10 cellular contexts compared by ENCODE assay signal in the genomic region with DNA sequence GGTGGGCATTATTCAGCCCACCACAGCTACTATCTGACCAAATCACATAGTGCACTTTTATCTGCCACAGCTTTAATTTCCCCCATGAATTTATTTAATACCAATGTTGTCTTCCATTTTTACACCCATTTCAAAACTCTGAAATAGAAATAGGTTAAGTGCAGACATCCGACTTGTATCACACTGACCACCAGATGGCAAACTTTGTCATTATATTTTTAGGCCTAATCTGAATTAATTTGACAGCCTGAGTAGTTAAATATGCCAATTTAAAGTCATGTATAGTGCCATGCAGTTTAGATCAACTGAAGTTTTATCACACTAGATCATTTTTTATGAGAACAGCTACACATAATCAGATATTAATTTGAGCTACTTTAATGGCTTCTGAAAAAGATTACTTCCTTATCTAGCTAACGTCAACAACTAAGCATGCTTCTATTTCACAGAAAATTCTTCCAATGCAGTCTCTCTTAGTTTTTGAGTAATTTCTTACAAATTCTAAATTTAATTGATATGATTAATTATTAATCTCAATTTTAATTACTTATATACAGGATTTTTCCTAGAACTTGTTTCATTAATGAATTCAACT.
DNase-seq lines count a peak whose midpoint lies in the region; ATAC-seq, FAIRE-seq and TF ChIP-seq lines count a peak whose summit lies in the region.
"Had no signal": no experiment of that assay in that cellular context is flagged by ENCODE, and none has a peak within 500 bp of the region (broad histone marks: within the 10 kb centered on the region; RNA-seq: fewer than 3 reads in every experiment).

No MANE protein-coding gene starts in this region.

- H3K27ac Mint-ChIP-seq in CD8-positive, alpha-beta T cell: no peak overlapping the region

- peak; percentile 47 for DNase-seq in EH (ENCODE audit: low read depth)
- DNase-seq in Jurkat, Clone E6-1 (ENCODE audit: low read depth, low spot score): peak; percentile 31
- peak in 1 of 4 donors; percentile 5 for DNase-seq in body of pancreas
- DNase-seq in myocyte (ENCODE audit: low read depth): peak; percentile 57
- no peak for DNase-seq in urothelium cell line (ENCODE audit: low spot score)
- no peak for DNase-seq in CD8-positive, alpha-beta T cell
- no peak for DNase-seq in stimulated activated CD8-positive, alpha-beta memory T cell treated with anti-CD3 and anti-CD28 coated beads, Interleukin-4, amount 100 ng/mL, for 48 hours
- DNase-seq in NCI-H187 (lab: John Stamatoyannopoulos, UW): no peak

- no peaks in the 10 kb centered on the region for H3K4me1 ChIP-seq in body of pancreas
- H3K4me1 ChIP-seq in CD8-positive, alpha-beta T cell (ENCODE audit: insufficient read depth, low read length): no peaks in the 10 kb centered on the region
- H3K4me1 ChIP-seq: SJSA1 had no signal

- WGBS in body of pancreas, 2 donors: 38 to 47% methylated on average over 2 of the region's 2 CpGs

- intact Hi-C loops in body of pancreas (cut with DNase I): no loop called here
- intact Hi-C loops in CD8-positive, alpha-beta T cell (cut with DNase I, micrococcal nuclease): loop anchor here (5.0 to 10.0 kb wide), 2 partner anchors 578 to 581 kb away; no protein-coding TSS in a partner anchor

- H3K9me3 ChIP-seq in body of pancreas: no peaks in the 10 kb centered on the region
- no peaks in the 10 kb centered on the region for H3K9me3 ChIP-seq in CD8-positive, alpha-beta T cell (ENCODE audit: low read length)
- H3K9me3 ChIP-seq: neutrophil, SJSA1 had no signal

- H3K27ac ChIP-seq in body of pancreas: no peak overlapping the region
- no peak overlapping the region for H3K27ac ChIP-seq in CD8-positive, alpha-beta T cell (ENCODE audit: low read depth, low read length)
- H3K27ac ChIP-seq: neutrophil, SJSA1 had no signal

- CTCF ChIA-PET in CD8-positive, alpha-beta T cell (lab: Charles Lee): no interaction called here

- no peaks in the 10 kb centered on the region for H3K9me3 Mint-ChIP-seq in CD8-positive, alpha-beta T cell

- peak; percentile 25 to 56 (median 43) for TF ChIP-seq CTCF in body of pancreas (IDR thresholded peaks at IDR 0.05)
- TF ChIP-seq CTCF in CD8-positive, alpha-beta T cell (IDR thresholded peaks at IDR 0.05): no peak

- no peak for TF ChIP-seq POLR2A in body of pancreas (IDR thresholded peaks at IDR 0.05)

- H3K4me1 Mint-ChIP-seq in CD8-positive, alpha-beta T cell (ENCODE audit: low read depth): no peaks in the 10 kb centered on the region

- H3K36me3 ChIP-seq in body of pancreas (replicated peaks in 1 of 2; ENCODE audit: insufficient read depth in 1 of 2, low read depth in 2 of 2): no peaks in the 10 kb centered on the region
- H3K36me3 ChIP-seq in CD8-positive, alpha-beta T cell (ENCODE audit: insufficient read depth, low read length): no peaks in the 10 kb centered on the region
- H3K36me3 ChIP-seq: neutrophil, SJSA1 had no signal

- no peaks in the 10 kb centered on the region for H3K27me3 ChIP-seq in body of pancreas
- no peaks in the 10 kb centered on the region for H3K27me3 ChIP-seq in CD8-positive, alpha-beta T cell (ENCODE audit: insufficient read depth, low read length)
- H3K27me3 ChIP-seq: neutrophil had no signal

- no peaks in the 10 kb centered on the region for H3K36me3 Mint-ChIP-seq in CD8-positive, alpha-beta T cell

- POLR2A ChIA-PET in CD8-positive, alpha-beta T cell (lab: Charles Lee): no interaction called here

- no peak overlapping the region for H3K4me3 ChIP-seq in Jurkat, Clone E6-1 (ENCODE audit: low read length)
- H3K4me3 ChIP-seq in body of pancreas: no peak overlapping the region
- H3K4me3 ChIP-seq in CD8-positive, alpha-beta T cell (ENCODE audit: low read depth, low read length): no peak overlapping the region
- H3K4me3 ChIP-seq: SJSA1 had no signal

- no peak overlapping the region for H3K4me3 Mint-ChIP-seq in CD8-positive, alpha-beta T cell

- no peak for FAIRE-seq in urothelium cell line (lab: Jason Lieb, UNC)

- H3K27me3 Mint-ChIP-seq in CD8-positive, alpha-beta T cell (ENCODE audit: low read depth): no peaks in the 10 kb centered on the region

- ATAC-seq in body of pancreas: no peak
- ATAC-seq in CD8-positive, alpha-beta T cell: no peak

Comparison
In these comparisons a context has a peak if more than half of its experiments do, and no peak if none do; other contexts are left out.
1. DNase-seq: peak in EH (single experiment), Jurkat, Clone E6-1 (single experiment) and myocyte (single experiment); none in urothelium cell line (single experiment), CD8-positive, alpha-beta T cell (0 of 7), stimulated activated CD8-positive, alpha-beta memory T cell treated with anti-CD3 and anti-CD28 coated beads, Interleukin-4, amount 100 ng/mL, for 48 hours (single experiment) and NCI-H187 (0 of 2).